ENCODE assay signal across 22 cellular contexts in the genomic region with DNA sequence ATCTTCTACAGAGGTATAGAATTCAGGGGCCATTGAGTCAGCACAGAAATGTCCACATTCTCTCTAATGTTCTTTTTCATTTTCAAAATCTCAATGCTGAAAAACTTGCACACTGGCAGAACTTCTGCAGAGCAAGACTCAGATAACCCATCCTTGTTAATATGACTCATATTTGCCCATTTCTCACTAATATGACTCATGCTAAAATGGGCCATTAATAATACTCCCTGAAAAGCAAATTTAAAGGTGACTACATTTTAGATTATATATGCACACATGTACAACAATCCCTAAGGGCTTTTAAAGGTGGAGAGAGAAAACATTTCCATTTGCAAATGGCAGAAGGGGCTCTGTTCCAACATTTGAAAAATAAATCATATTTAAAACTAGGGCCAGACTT. TPM values are rescaled to one million over a fixed set of nuclear protein-coding genes. Genes with fewer than 3 reads are reported as not detected.
A peak's percentile ranks its signal among the peaks of the same experiment; 100 is the strongest.
DNase-seq lines count a peak whose midpoint lies in the region; ATAC-seq, FAIRE-seq and TF ChIP-seq lines count a peak whose summit lies in the region.
"Had no signal": no experiment of that assay in that cellular context is flagged by ENCODE, and none has a peak within 500 bp of the region (broad histone marks: within the 10 kb centered on the region; RNA-seq: fewer than 3 reads in every experiment).

No MANE protein-coding gene starts in this region.

- no peak overlapping the region for H3K27ac Mint-ChIP-seq in activated CD8-positive, alpha-beta memory T cell treated with anti-CD3 and anti-CD28 coated beads, Interleukin-2, amount 10 ng/mL, durations not matched to agents 7 days and 5 days
- H3K27ac Mint-ChIP-seq: activated naive CD4-positive, alpha-beta T cell treated with anti-CD3 and anti-CD28 coated beads for 36 hours; dendritic cell treated with granulocyte-macrophage colony-stimulating factor and Interleukin-4, amounts not matched to agents 40 ng/mL and 50 ng/mL, for 4 days; immature natural killer cell; memory B cell; naive thymus-derived CD8-positive, alpha-beta T cell had no signal

- TF ChIP-seq CTCF in mammary epithelial cell (conservative IDR thresholded peaks at IDR 0.05 in 1 of 2, IDR thresholded peaks at IDR 0.05 in 1 of 2; ENCODE audit: extremely low read depth in 1 of 2, insufficient read depth in 1 of 2, low read depth in 1 of 2, low read length in 2 of 2) = no peak

- no peaks in the 10 kb centered on the region for H3K79me2 ChIP-seq in mammary epithelial cell (ENCODE audit: insufficient read depth, low read length)

- no peak overlapping the region for H3K4me3 ChIP-seq in mammary epithelial cell (replicated peaks in 1 of 3; ENCODE audit: insufficient read depth in 1 of 3, low read depth in 2 of 3, low read length in 3 of 3)
- H3K4me3 ChIP-seq: body of pancreas, heart right ventricle, pancreas, sigmoid colon had no signal

- H3K4me1 Mint-ChIP-seq in activated CD8-positive, alpha-beta memory T cell treated with anti-CD3 and anti-CD28 coated beads, Interleukin-2, amount 10 ng/mL, durations not matched to agents 7 days and 5 days = peaks cover 3% of the 10 kb centered on the region
- H3K4me1 Mint-ChIP-seq: immature natural killer cell, memory B cell had no signal

- H3K27me3 Mint-ChIP-seq in activated CD8-positive, alpha-beta memory T cell treated with anti-CD3 and anti-CD28 coated beads, Interleukin-2, amount 10 ng/mL, durations not matched to agents 7 days and 5 days = peaks cover 51% of the 10 kb centered on the region
- H3K27me3 Mint-ChIP-seq: dendritic cell treated with granulocyte-macrophage colony-stimulating factor and Interleukin-4, amounts not matched to agents 40 ng/mL and 50 ng/mL, for 4 days had no signal

- CTCF ChIA-PET in mammary epithelial cell (lab: Charles Lee; ENCODE audit: low non-redundant PET) = no interaction called here
- CTCF ChIA-PET in activated CD8-positive, alpha-beta memory T cell treated with anti-CD3 and anti-CD28 coated beads, Interleukin-2, amount 10 ng/mL, durations not matched to agents 7 days and 5 days (lab: Charles Lee) = no interaction called here

- H3K4me3 Mint-ChIP-seq in activated CD8-positive, alpha-beta memory T cell treated with anti-CD3 and anti-CD28 coated beads, Interleukin-2, amount 10 ng/mL, durations not matched to agents 7 days and 5 days = no peak overlapping the region
- H3K4me3 Mint-ChIP-seq: activated naive CD4-positive, alpha-beta T cell treated with anti-CD3 and anti-CD28 coated beads for 36 hours; dendritic cell treated with granulocyte-macrophage colony-stimulating factor and Interleukin-4, amounts not matched to agents 40 ng/mL and 50 ng/mL, for 4 days; immature natural killer cell; memory B cell; naive thymus-derived CD8-positive, alpha-beta T cell had no signal

- in situ Hi-C loops in mammary epithelial cell (cut with MboI; ENCODE audit: low sequenced_read_pairs in 2 of 2) = no loop called here

- no peaks in the 10 kb centered on the region for H3K36me3 Mint-ChIP-seq in activated CD8-positive, alpha-beta memory T cell treated with anti-CD3 and anti-CD28 coated beads, Interleukin-2, amount 10 ng/mL, durations not matched to agents 7 days and 5 days
- H3K36me3 Mint-ChIP-seq: immature natural killer cell, memory B cell had no signal

- H3K4me2 ChIP-seq in mammary epithelial cell (ENCODE audit: insufficient read depth, low read depth, low read length) = no peak overlapping the region

- H3K9me3 Mint-ChIP-seq in activated CD8-positive, alpha-beta memory T cell treated with anti-CD3 and anti-CD28 coated beads, Interleukin-2, amount 10 ng/mL, durations not matched to agents 7 days and 5 days (ENCODE audit: low read depth) = no peaks in the 10 kb centered on the region
- H3K9me3 Mint-ChIP-seq: dendritic cell treated with granulocyte-macrophage colony-stimulating factor and Interleukin-4, amounts not matched to agents 40 ng/mL and 50 ng/mL, for 4 days had no signal

- no peak for ATAC-seq in activated CD8-positive, alpha-beta memory T cell treated with anti-CD3 and anti-CD28 coated beads, Interleukin-2, amount 10 ng/mL, durations not matched to agents 7 days and 5 days
- no peak for ATAC-seq in HG02884 (IDR thresholded peaks at IDR 0.05; ENCODE audit: unreplicated experiment)
- ATAC-seq: body of pancreas; heart right ventricle; naive thymus-derived CD8-positive, alpha-beta T cell had no signal

- intact Hi-C loops in mammary epithelial cell (cut with micrococcal nuclease) = no loop called here

- no peak overlapping the region for H3K27ac ChIP-seq in mammary epithelial cell (ENCODE audit: insufficient read depth, low read depth, low read length)
- H3K27ac ChIP-seq: body of pancreas, heart right ventricle, pancreas, sigmoid colon had no signal

- H3K36me3 ChIP-seq in mammary epithelial cell (ENCODE audit: insufficient read depth, low read length) = no peaks in the 10 kb centered on the region
- H3K36me3 ChIP-seq: heart right ventricle, pancreas, sigmoid colon had no signal

- no TSS peak for BruUV-seq in mammary epithelial cell (replicated peaks; lab: Mats Ljungman, UMichigan)

- H4K20me1 ChIP-seq in mammary epithelial cell (ENCODE audit: insufficient read depth, low read length) = no peaks in the 10 kb centered on the region

- DNase-seq in DMS53 treated with DMSO at 0.1 percent for 48 hours (lab: John Stamatoyannopoulos, UW; ENCODE audit: unreplicated experiment) = peak; percentile 1
- peak; percentile 35 for DNase-seq in LHCN-M2 (ENCODE audit: low read depth)
- peak; percentile 74 for DNase-seq in mammary epithelial cell
- DNase-seq in stimulated activated CD4-positive, alpha-beta T cell treated with anti-CD3 and anti-CD28 coated beads, Interleukin-2, amount 100 ng/mL, for 48 hours = no peak
- DNase-seq in NCI-H2107 treated with DMSO at 0.1 percent for 48 hours (lab: John Stamatoyannopoulos, UW; ENCODE audit: unreplicated experiment) = no peak
- no peak for DNase-seq in activated CD8-positive, alpha-beta memory T cell treated with anti-CD3 and anti-CD28 coated beads, Interleukin-2, amount 10 ng/mL, durations not matched to agents 7 days and 5 days
- DNase-seq: activated naive CD4-positive, alpha-beta T cell treated with anti-CD3 and anti-CD28 coated beads for 36 hours; body of pancreas; Caco-2; heart right ventricle; immature natural killer cell; Karpas-422; naive thymus-derived CD8-positive, alpha-beta T cell; NCI-H1417; NCI-H2171; NCI-H748 treated with DMSO at 0.1 percent for 48 hours; pancreas; sigmoid colon had no signal

- H3K4me1 ChIP-seq in mammary epithelial cell (ENCODE audit: insufficient read depth, low read length) = peaks cover 13% of the 10 kb centered on the region
- H3K4me1 ChIP-seq: body of pancreas, Caco-2, heart right ventricle, pancreas, sigmoid colon had no signal

- no peak overlapping the region for H3K9ac ChIP-seq in mammary epithelial cell (ENCODE audit: insufficient read depth, low read length)

- H2AFZ ChIP-seq in mammary epithelial cell (ENCODE audit: low read depth, low read length) = no peak overlapping the region

- dilution Hi-C loops in mammary epithelial cell (cut with HindIII; ENCODE audit: low sequenced_read_pairs) = no loop called here

- FAIRE-seq in islet of Langerhans (lab: Jason Lieb, UNC) = peak; percentile 82
- FAIRE-seq: pancreas had no signal

- H3K27me3 ChIP-seq in mammary epithelial cell (ENCODE audit: insufficient read depth, low read length) = no peaks in the 10 kb centered on the region
- H3K27me3 ChIP-seq: body of pancreas, heart right ventricle, pancreas, sigmoid colon had no signal

- no peaks in the 10 kb centered on the region for H3K9me3 ChIP-seq in mammary epithelial cell (replicated peaks; ENCODE audit: insufficient read depth, low read length)
- H3K9me3 ChIP-seq: body of pancreas, Caco-2, pancreas, sigmoid colon had no signal

RNA-seq across cellular contexts. Expression of gene TLR2, which starts 29.8 kb away (rescaled TPM):
- total RNA-seq in LHCN-M2 (2014; rRNA removed) (1.0 and 1.3 TPM in 2 replicates), mammary epithelial cell (10 to 100 TPM in 1 of 2 donors, 1 to 10 TPM in 1; 1.0 to 33.2 TPM)
- 0.10 TPM for polyA plus RNA-seq in LHCN-M2 (2012)
- 14.8 TPM for polyA plus RNA-seq in mammary epithelial cell
- polyA minus RNA-seq in mammary epithelial cell = 10.6 TPM
- total RNA-seq in activated CD8-positive, alpha-beta memory T cell treated with anti-CD3 and anti-CD28 coated beads, Interleukin-2, amount 10 ng/mL, durations not matched to agents 7 days and 5 days = under 1 TPM in 1 of 2 experiments, not detected in 1; 0.41 TPM

RNA-seq across cellular contexts. Expression of gene RNF175, which starts 46.0 kb away (rescaled TPM):
- not detected in 2 replicates for total RNA-seq in LHCN-M2 (2014; rRNA removed)
- not detected for polyA plus RNA-seq in LHCN-M2 (2012)
- 1 to 10 TPM in 1 of 2 donors, under 1 TPM in 1; 0.31 to 4.7 TPM for total RNA-seq in mammary epithelial cell
- 1.4 TPM for polyA plus RNA-seq in mammary epithelial cell
- polyA minus RNA-seq in mammary epithelial cell = not detected
- total RNA-seq in activated CD8-positive, alpha-beta memory T cell treated with anti-CD3 and anti-CD28 coated beads, Interleukin-2, amount 10 ng/mL, durations not matched to agents 7 days and 5 days = not detected
- total RNA-seq: body of pancreas, Caco-2, pancreas had no signal
- polyA plus RNA-seq: immature natural killer cell had no signal

Comparison
In these comparisons a context has a peak if more than half of its experiments do, and no peak if none do; other contexts are left out.
1. DNase-seq: peak in DMS53 treated with DMSO at 0.1 percent for 48 hours (single experiment), LHCN-M2 (single experiment) and mammary epithelial cell (single experiment); none in stimulated activated CD4-positive, alpha-beta T cell treated with anti-CD3 and anti-CD28 coated beads, Interleukin-2, amount 100 ng/mL, for 48 hours (0 of 2), NCI-H2107 treated with DMSO at 0.1 percent for 48 hours (single experiment) and activated CD8-positive, alpha-beta memory T cell treated with anti-CD3 and anti-CD28 coated beads, Interleukin-2, amount 10 ng/mL, durations not matched to agents 7 days and 5 days (single experiment).